8 cellular contexts compared by ENCODE assay signal in the genomic region with DNA sequence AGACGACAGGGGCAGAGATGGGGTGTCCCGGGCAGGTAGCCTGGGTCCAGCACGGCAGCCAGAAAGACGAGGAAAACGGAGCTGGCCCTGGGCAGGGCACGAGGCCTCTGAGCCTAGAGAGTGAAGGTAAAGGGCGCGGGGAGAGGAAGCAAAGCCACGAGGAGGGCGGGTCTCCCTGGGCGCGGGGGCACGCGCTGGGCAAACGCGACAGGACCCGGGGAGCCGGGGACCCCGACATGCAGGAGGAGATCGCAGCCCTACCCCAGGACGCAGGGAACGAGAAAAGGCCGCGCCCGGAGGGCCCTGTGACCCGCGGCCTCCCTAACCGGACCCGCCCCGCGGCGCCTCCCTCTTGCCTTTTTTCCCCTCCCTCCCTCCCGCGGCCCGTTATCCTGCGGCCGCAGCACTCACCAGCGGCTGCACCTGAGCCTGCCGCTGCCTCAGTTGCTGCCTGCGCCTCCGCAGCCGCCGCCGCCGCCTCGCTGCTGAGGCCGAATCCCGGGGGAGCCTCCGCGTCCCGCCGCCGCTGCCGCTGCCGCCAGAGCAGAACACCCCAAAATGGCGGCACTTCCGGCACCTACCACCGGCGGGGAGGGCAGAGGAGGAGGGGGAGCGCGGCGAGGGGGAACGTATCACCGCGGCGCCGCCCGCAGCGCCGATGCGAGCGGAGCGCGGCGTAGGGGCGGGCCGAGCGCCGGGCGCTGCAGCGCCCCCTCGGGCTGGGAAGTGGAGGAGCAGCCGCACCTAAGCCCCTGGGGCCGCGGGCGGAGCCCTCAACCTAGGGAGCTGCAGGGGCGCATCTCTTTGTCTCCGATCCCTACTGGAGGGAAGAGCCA. TPM values are rescaled to one million over a fixed set of nuclear protein-coding genes. Genes with fewer than 3 reads are reported as not detected.
DNase-seq lines count a peak whose midpoint lies in the region; ATAC-seq and TF ChIP-seq lines count a peak whose summit lies in the region.

A gene (minus strand): TSS at position 552 of the 836 bp plus-strand sequence. CDS start 53,609 bp downstream, outside the sequence.

- H3K79me2 ChIP-seq in PC-3 (ENCODE audit: low read length), result peaks cover 52% of the 10 kb centered on the region

- no peaks in the 10 kb centered on the region for H3K9me2 ChIP-seq in PC-3 (replicated peaks; ENCODE audit: low read length)

- no peaks in the 10 kb centered on the region for H3K9me3 ChIP-seq in PC-3 (ENCODE audit: low read length)
- no peaks in the 10 kb centered on the region for H3K9me3 ChIP-seq in mucosa of rectum (ENCODE audit: control insufficient read depth in 2 of 2, low read length in 2 of 2)

- peak; percentile 73 for TF ChIP-seq CTCF in PC-3 (conservative IDR thresholded peaks at IDR 0.05; ENCODE audit: low read depth, low read length)
- peak; percentile 64 for TF ChIP-seq CTCF in epithelial cell of proximal tubule (conservative IDR thresholded peaks at IDR 0.05; ENCODE audit: low read depth, low read length)

- H3K27ac ChIP-seq in PC-3 (ENCODE audit: low read length) (peak within 1 kb of the TSS; percentile 75), mucosa of rectum (ENCODE audit: low read depth in 2 of 2, low read length in 2 of 2) (peak within 1 kb of the TSS; percentile 92 to 96)

- peak; percentile 85 for ATAC-seq in GM21619 (IDR thresholded peaks at IDR 0.05; ENCODE audit: unreplicated experiment)
- peak; percentile 94 for ATAC-seq in PC-3

- H3K27me3 ChIP-seq in PC-3 (ENCODE audit: low read length) (no peaks in the 10 kb centered on the region), mucosa of rectum (ENCODE audit: control insufficient read depth in 2 of 2, insufficient read depth in 2 of 2, low read length in 2 of 2) (no peaks in the 10 kb centered on the region)

- CTCF ChIA-PET in PC-3 (lab: Charles Lee), result interaction anchor here (0.6 kb wide), 4 partner anchors 30 to 117 kb away, joined by 3 to 4 read pairs (median 3); no protein-coding TSS in a partner anchor

- no TSS peak for BruUV-seq in PC-3 (replicated peaks; lab: Mats Ljungman, UMichigan)

- peaks cover 12% of the 10 kb centered on the region; the same call in 1 of the 2 replicates for H3K36me3 ChIP-seq in PC-3 (ENCODE audit: low read depth, low read length)
- no peaks in the 10 kb centered on the region for H3K36me3 ChIP-seq in mucosa of rectum (ENCODE audit: control insufficient read depth in 2 of 2, insufficient read depth in 2 of 2, low read length in 2 of 2)

- H2AFZ ChIP-seq in PC-3 (ENCODE audit: low read length), result peak within 1 kb of the TSS; percentile 99

- peak within 1 kb of the TSS; percentile 93 for H3K4me2 ChIP-seq in PC-3 (ENCODE audit: low read length)

- H3K4me3 ChIP-seq in Jurkat, Clone E6-1 (ENCODE audit: low read length), result peak within 1 kb of the TSS; percentile 94
- peak within 1 kb of the TSS; percentile 93 for H3K4me3 ChIP-seq in PC-3 (ENCODE audit: low read length)
- H3K4me3 ChIP-seq in epithelial cell of proximal tubule (ENCODE audit: low read depth, low read length), result peak within 1 kb of the TSS; percentile 79
- H3K4me3 ChIP-seq in mucosa of rectum (ENCODE audit: low read length in 2 of 2), result peak within 1 kb of the TSS; percentile 86 to 92

- DNase-seq in DMS53 treated with DMSO at 0.1 percent for 48 hours (lab: John Stamatoyannopoulos, UW; ENCODE audit: unreplicated experiment), result peak; percentile 77
- peak; percentile 82 for DNase-seq in Jurkat, Clone E6-1 (ENCODE audit: low read depth, low spot score)
- DNase-seq in PC-3, result peak; percentile 89
- peak; percentile 93 for DNase-seq in activated T-cell treated with anti-CD3 and anti-CD28 coated beads for 48 hours (ENCODE audit: low read depth)
- DNase-seq in epithelial cell of proximal tubule (ENCODE audit: low read depth), result no peak
- peak; percentile 92 for DNase-seq in stimulated activated CD8-positive, alpha-beta memory T cell treated with anti-CD3 and anti-CD28 coated beads, Interleukin-4, amount 100 ng/mL, for 48 hours

- peaks cover 25% of the 10 kb centered on the region for H4K20me1 ChIP-seq in PC-3 (ENCODE audit: low read length)

- intact Hi-C loops in PC-3 (cut with micrococcal nuclease), result no loop called here

- POLR2A ChIA-PET in PC-3 (lab: Charles Lee; ENCODE audit: unreplicated experiment), result no interaction called here

- H3K9ac ChIP-seq in PC-3 (ENCODE audit: low read length) (peak within 1 kb of the TSS; percentile 98), mucosa of rectum (ENCODE audit: low read depth in 1 of 2, low read length in 2 of 2) (peak within 1 kb of the TSS; percentile 85 to 94)

- peaks cover 12% of the 10 kb centered on the region for H3K4me1 ChIP-seq in PC-3 (ENCODE audit: insufficient read depth, low read length)
- peaks cover 14 to 20% of the 10 kb centered on the region in 2 donors for H3K4me1 ChIP-seq in mucosa of rectum (ENCODE audit: control insufficient read depth in 2 of 2, insufficient read depth in 2 of 2, low read length in 2 of 2)

- no peaks in the 10 kb centered on the region for H3F3A ChIP-seq in PC-3 (ENCODE audit: low read length, unreplicated experiment)

RNA-seq across cellular contexts. Expression of the gene that starts here (rescaled TPM):
- polyA plus RNA-seq in Jurkat, Clone E6-1 (2012; ENCODE audit: insufficient read depth, insufficient read length), result 24.0 TPM
- total RNA-seq in PC-3 (2014; rRNA removed) (80.1 and 92.7 TPM in 2 replicates), epithelial cell of proximal tubule (64.8 and 71.8 TPM in 2 replicates)
